In the genomic region with DNA sequence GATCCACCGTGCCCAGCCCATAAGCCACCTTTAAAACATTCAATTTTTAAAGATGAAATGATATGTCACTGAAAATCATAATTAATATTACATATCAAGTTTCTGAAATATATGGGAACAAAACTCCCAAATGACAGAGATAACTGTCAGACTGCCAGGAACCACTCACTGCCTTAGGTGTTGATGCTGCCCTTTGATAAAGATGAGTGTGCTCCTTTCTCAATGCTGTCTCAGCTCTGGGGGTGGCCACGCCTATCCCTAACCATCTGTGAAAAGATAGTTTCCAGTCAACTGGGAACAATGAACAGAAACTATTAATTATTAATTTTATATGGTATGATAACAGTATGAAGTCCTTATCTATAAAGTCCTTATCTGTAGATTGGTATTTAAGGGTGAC, we compare ENCODE assay signal across 27 cellular contexts.
"Had no signal": no experiment of that assay in that cellular context is flagged by ENCODE, and none has a peak within 500 bp of the region (broad histone marks: within the 10 kb centered on the region; RNA-seq: fewer than 3 reads in every experiment).

No MANE protein-coding gene starts in this region.

- DNase-seq: activated CD4-positive, alpha-beta memory T cell treated with anti-CD3 and anti-CD28 coated beads, Interleukin-2, amount 10 ng/mL, durations not matched to agents 7 days and 5 days; activated CD4-positive, alpha-beta T cell treated with anti-CD3 and anti-CD28 coated beads for 1 hour; activated CD4-positive, alpha-beta T cell treated with anti-CD3 and anti-CD28 coated beads for 4 hours; activated CD4-positive, alpha-beta T cell treated with anti-CD3 and anti-CD28 coated beads, Interleukin-2, amount 10 ng/mL, durations not matched to agents 7 days and 5 days; activated CD4-positive, alpha-beta T cell treated with anti-CD3 and anti-CD28 coated beads, Interleukin-2, amount 50 U/mL, for 4 hours; activated CD8-positive, alpha-beta memory T cell treated with anti-CD3 and anti-CD28 coated beads, Interleukin-2, amount 50 U/mL, for 48 hours; activated gamma-delta T cell; activated naive CD4-positive, alpha-beta T cell; activated naive CD4-positive, alpha-beta T cell treated with anti-CD3 and anti-CD28 coated beads, Interleukin-2, amount 10 ng/mL, durations not matched to agents 7 days and 5 days; activated naive CD8-positive, alpha-beta T cell treated with anti-CD3 and anti-CD28 coated beads, Interleukin-2, amount 10 ng/mL, durations not matched to agents 7 days and 5 days; activated T-cell treated with anti-CD3 and anti-CD28 coated beads for 4 hours; activated T-cell treated with anti-CD3 and anti-CD28 coated beads, Interleukin-2, amount 50 U/mL, for 24 hours; activated T-cell treated with anti-CD3 and anti-CD28 coated beads, Interleukin-2, amount 50 U/mL, for 72 hours; dorsolateral prefrontal cortex; effector memory CD4-positive, alpha-beta T cell; endodermal cell; esophagus squamous epithelium; head of caudate nucleus; T-helper 1 cell; T-helper 17 cell; T1000 had no signal

- H3K27ac ChIP-seq: ascending aorta, coronary artery, dorsolateral prefrontal cortex, esophagus squamous epithelium had no signal

- H3K27me3 ChIP-seq: ascending aorta, dorsolateral prefrontal cortex, esophagus squamous epithelium had no signal

- H3K4me3 ChIP-seq: ascending aorta, coronary artery, dorsolateral prefrontal cortex, esophagus squamous epithelium had no signal

- H3K9me3 ChIP-seq: ascending aorta, esophagus squamous epithelium had no signal

- FAIRE-seq: bronchial epithelial cell, frontal cortex had no signal

- H3K4me1 ChIP-seq: ascending aorta, esophagus squamous epithelium had no signal

- ATAC-seq: activated naive CD4-positive, alpha-beta T cell treated with anti-CD3 and anti-CD28 coated beads, Interleukin-2, amount 50 U/mL, for 72 hours; activated T-cell treated with anti-CD3 and anti-CD28 coated beads, Interleukin-2, amount 50 U/mL, for 72 hours; T-helper 17 cell; WTC11 had no signal
